In genomic region chr14:55048900-55049437, GRCh38 we compare ENCODE assay signal across 13 cellular contexts. TPM values are rescaled to one million over a fixed set of nuclear protein-coding genes. Genes with fewer than 3 reads are reported as not detected.
DNase-seq lines count a peak whose midpoint lies in the region; ATAC-seq, FAIRE-seq and TF ChIP-seq lines count a peak whose summit lies in the region.
"Had no signal": no experiment of that assay in that cellular context is flagged by ENCODE, and none has a peak within 500 bp of the region (broad histone marks: within the 10 kb centered on the region; RNA-seq: fewer than 3 reads in every experiment).

No MANE protein-coding gene starts in this region.

- no peak overlapping the region for H3K4me2 ChIP-seq in A549
- no peak overlapping the region for H3K4me2 ChIP-seq in IMR-90 (ENCODE audit: low read depth, low read length)
- no peak overlapping the region for H3K4me2 ChIP-seq in mesenchymal stem cell (ENCODE audit: low read length, poor library complexity, severe bottlenecking)

- no peak overlapping the region for H4K5ac ChIP-seq in IMR-90 (ENCODE audit: low read depth, low read length)

- H2BK5ac ChIP-seq in IMR-90 (ENCODE audit: low read depth, low read length, poor library complexity, severe bottlenecking) (no peak overlapping the region), mesenchymal stem cell (ENCODE audit: low read depth, low read length, poor library complexity, severe bottlenecking) (no peak overlapping the region)

- H4K91ac ChIP-seq in IMR-90 (ENCODE audit: insufficient read depth, low read depth, low read length) (no peak overlapping the region), mesenchymal stem cell (ENCODE audit: low read length) (no peak overlapping the region)

- TF ChIP-seq EP300 in A549 (IDR thresholded peaks at IDR 0.05), result no peak

- H3K36me3 ChIP-seq in IMR-90 (ENCODE audit: control insufficient read depth, insufficient read depth, low read length) (peaks cover 1% of the 10 kb centered on the region; the same call in 1 of the 2 replicates), SK-N-MC (ENCODE audit: insufficient read depth, low read length) (peaks cover 19% of the 10 kb centered on the region), mesenchymal stem cell (ENCODE audit: control insufficient read depth in 1 of 2, insufficient read depth in 2 of 2, low read depth in 1 of 2, low read length in 2 of 2) (peaks cover 0 to 28% of the 10 kb centered on the region in 2 experiments)

- ATAC-seq in A549 (no peak), IMR-90 (ENCODE audit: low read depth) (no peak), HG03025 (IDR thresholded peaks at IDR 0.05; ENCODE audit: low FRiP score, unreplicated experiment) (no peak)

- POLR2A ChIA-PET in A549 (lab: Yijun Ruan, JAX) (no interaction called here), IMR-90 (lab: Charles Lee; ENCODE audit: unreplicated experiment) (no interaction called here)

- TF ChIP-seq RAD21 in A549 (conservative IDR thresholded peaks at IDR 0.05 in 1 of 2, IDR thresholded peaks at IDR 0.05 in 1 of 2) (no peak), IMR-90 (IDR thresholded peaks at IDR 0.05; ENCODE audit: low read length) (no peak)

- H3K14ac ChIP-seq in IMR-90 (replicated peaks; ENCODE audit: low read depth, low read length) (no peak overlapping the region), mesenchymal stem cell (ENCODE audit: low read length in 2 of 2) (no peak overlapping the region)

- H2BK15ac ChIP-seq in IMR-90 (ENCODE audit: low read depth, low read length) (no peak overlapping the region), mesenchymal stem cell (ENCODE audit: low read depth, poor library complexity, severe bottlenecking) (no peak overlapping the region)

- no peaks in the 10 kb centered on the region for H3K9me1 ChIP-seq in IMR-90 (ENCODE audit: insufficient read depth, low read length)

- WGBS in A549 (ENCODE audit: missing lambda C conversion rate), result 74% methylated on average over 2 of the region's 2 CpGs
- no CpG with 5 or more reads among the region's 2 CpGs for WGBS in IMR-90 (ENCODE audit: extremely low coverage in 2 of 2, insufficient read length in 1 of 2), 2 experiments
- no CpG with 5 or more reads among the region's 2 CpGs for WGBS in mesenchymal stem cell

- no peak overlapping the region for H2AK5ac ChIP-seq in IMR-90 (ENCODE audit: low read depth, low read length)
- H2AK5ac ChIP-seq in mesenchymal stem cell (ENCODE audit: low read length, severe bottlenecking), result no peak overlapping the region

- H2BK20ac ChIP-seq in IMR-90 (ENCODE audit: low read depth, low read length), result no peak overlapping the region

- H4K20me1 ChIP-seq in IMR-90 (ENCODE audit: insufficient read depth, low read length), result peaks cover 25% of the 10 kb centered on the region; the same call in 1 of the 2 replicates

- no peaks in the 10 kb centered on the region for H3K27me3 ChIP-seq in IMR-90 (ENCODE audit: control insufficient read depth, insufficient read depth, low read length)
- no peaks in the 10 kb centered on the region for H3K27me3 ChIP-seq in mesenchymal stem cell (ENCODE audit: control insufficient read depth in 1 of 2, insufficient read depth in 1 of 2, low read length in 2 of 2)

- H2BK120ac ChIP-seq in IMR-90 (ENCODE audit: low read depth, low read length) (no peak overlapping the region), mesenchymal stem cell (ENCODE audit: low read depth, low read length) (no peak overlapping the region)

- H3K79me1 ChIP-seq in IMR-90 (ENCODE audit: low read depth in 1 of 2, low read length in 2 of 2) (peaks cover 10 to 24% of the 10 kb centered on the region in 2 experiments; a peak in 3 of 4 replicates), mesenchymal stem cell (replicated peaks; ENCODE audit: low read length, poor library complexity, severe bottlenecking) (peaks cover 2% of the 10 kb centered on the region)

- peaks cover 30% of the 10 kb centered on the region for H3K4me1 Mint-ChIP-seq in neural crest cell

- dilution Hi-C loops in IMR-90 (cut with HindIII; ENCODE audit: low sequenced_read_pairs, unreplicated experiment), result no loop called here

- intact Hi-C loops in IMR-90 (cut with micrococcal nuclease), result no loop called here

- no peak overlapping the region for H3K27ac Mint-ChIP-seq in neural crest cell (ENCODE audit: unreplicated experiment)
- H3K27ac Mint-ChIP-seq: CD14-positive monocyte had no signal

- no peak for TF ChIP-seq POLR2A in A549 (IDR thresholded peaks at IDR 0.05; ENCODE audit: low read length)
- no peak for TF ChIP-seq POLR2A in IMR-90 (IDR thresholded peaks at IDR 0.05; ENCODE audit: low read depth, low read length)

- no peak overlapping the region for H3K9ac ChIP-seq in IMR-90 (ENCODE audit: low read depth, low read length)
- peak overlapping the region; percentile 6 for H3K9ac ChIP-seq in SK-N-MC (ENCODE audit: insufficient read length)
- no peak overlapping the region for H3K9ac ChIP-seq in mesenchymal stem cell (ENCODE audit: low read length)

- H3K4ac ChIP-seq in IMR-90 (ENCODE audit: low read depth, low read length) (no peak overlapping the region), mesenchymal stem cell (ENCODE audit: low read depth in 1 of 2, low read length in 2 of 2) (no peak overlapping the region)

- TF ChIP-seq CTCF in A549 (IDR thresholded peaks at IDR 0.05) (no peak), IMR-90 (conservative IDR thresholded peaks at IDR 0.05; ENCODE audit: low read depth, low read length) (no peak), neural crest cell (conservative IDR thresholded peaks at IDR 0.05) (no peak)

- no peak for DNase-seq in A549 (ENCODE audit: low read depth in 1 of 2, low spot score in 1 of 2)
- no peak for DNase-seq in IMR-90
- DNase-seq in SK-N-MC (ENCODE audit: low read depth, low spot score), result peak; percentile 74
- DNase-seq in neural crest cell (ENCODE audit: low read depth, low spot score), result no peak
- no peak for DNase-seq in NCI-H187 (lab: John Stamatoyannopoulos, UW)
- no peak for DNase-seq in mesenchymal stem cell
- DNase-seq: Caco-2; CD8-positive, alpha-beta memory T cell; DND-41; GF-D8; HCEC 1CT had no signal

- H3K4me3 Mint-ChIP-seq in neural crest cell, result peak overlapping the region; percentile 35

- no peak overlapping the region for H2BK12ac ChIP-seq in mesenchymal stem cell (ENCODE audit: low read length in 2 of 2)

- FAIRE-seq in A549 (lab: Jason Lieb, UNC), result no peak

- H2AK9ac ChIP-seq in IMR-90 (replicated peaks; ENCODE audit: low read depth, low read length, poor library complexity), result no peak overlapping the region

- peaks cover 10% of the 10 kb centered on the region for H3K36me3 Mint-ChIP-seq in neural crest cell (ENCODE audit: low read depth)

- no peak overlapping the region for H3K56ac ChIP-seq in IMR-90 (ENCODE audit: extremely low read depth, insufficient read depth, low read length)

- no peaks in the 10 kb centered on the region for H3K9me3 Mint-ChIP-seq in neural crest cell
- H3K9me3 Mint-ChIP-seq: CD14-positive monocyte; CD8-positive, alpha-beta memory T cell had no signal

- H3K23ac ChIP-seq in IMR-90 (ENCODE audit: low read depth, low read length) (no peak overlapping the region), mesenchymal stem cell (ENCODE audit: low read length in 2 of 2) (no peak overlapping the region)

- no peak overlapping the region for H4K8ac ChIP-seq in IMR-90 (ENCODE audit: low read depth in 2 of 2, low read length in 2 of 2)
- no peak overlapping the region for H4K8ac ChIP-seq in mesenchymal stem cell (ENCODE audit: low read length)

- CTCF ChIA-PET in A549 (lab: Yijun Ruan, JAX), result interaction anchor here (0.7 kb wide), 1 partner anchor 19 kb away, joined by 3 read pairs; no protein-coding TSS in a partner anchor
- CTCF ChIA-PET in IMR-90 (lab: Yijun Ruan, JAX), result no interaction called here

- H3K27me3 Mint-ChIP-seq in neural crest cell (ENCODE audit: low read depth), result no peaks in the 10 kb centered on the region

- in situ Hi-C loops in IMR-90 (cut with MboI; ENCODE audit: low sequenced_read_pairs), result no loop called here

- H3K18ac ChIP-seq in IMR-90 (ENCODE audit: low read depth, low read length) (no peak overlapping the region), mesenchymal stem cell (ENCODE audit: low read depth in 1 of 2, low read length in 2 of 2) (no peak overlapping the region)

- H3K4me1 ChIP-seq in A549 (peaks cover 20% of the 10 kb centered on the region), IMR-90 (ENCODE audit: control insufficient read depth, insufficient read depth, low read length) (no peaks in the 10 kb centered on the region), mesenchymal stem cell (ENCODE audit: control insufficient read depth, insufficient read depth, low read depth, low read length) (peaks cover 3% of the 10 kb centered on the region)

- H2AFZ ChIP-seq in IMR-90 (replicated peaks; ENCODE audit: low read length, poor library complexity) (no peak overlapping the region), mesenchymal stem cell (ENCODE audit: low read depth, low read length) (no peak overlapping the region)

- BruUV-seq in IMR-90 (replicated peaks; lab: Mats Ljungman, UMichigan), result no TSS peak

- H3K4me3 ChIP-seq in A549 (no peak overlapping the region), IMR-90 (ENCODE audit: insufficient read depth, low read depth, low read length) (no peak overlapping the region), SK-N-MC (peak overlapping the region; percentile 59), mesenchymal stem cell (ENCODE audit: insufficient read depth in 1 of 2, low read depth in 1 of 2, low read length in 2 of 2) (no peak overlapping the region)

- H3K9me3 ChIP-seq in A549, result no peaks in the 10 kb centered on the region
- H3K9me3 ChIP-seq in IMR-90 (ENCODE audit: control insufficient read depth, insufficient read depth, low read length), result no peaks in the 10 kb centered on the region
- no peaks in the 10 kb centered on the region for H3K9me3 ChIP-seq in SK-N-MC (ENCODE audit: low read depth, low read length)
- H3K9me3 ChIP-seq in mesenchymal stem cell (ENCODE audit: control insufficient read depth, low read length), result no peaks in the 10 kb centered on the region
- H3K9me3 ChIP-seq: Caco-2 had no signal

- no peak overlapping the region for H3K27ac ChIP-seq in A549
- no peak overlapping the region for H3K27ac ChIP-seq in IMR-90 (ENCODE audit: insufficient read depth, low read length)
- H3K27ac ChIP-seq in SK-N-MC, result peak overlapping the region; percentile 77
- no peak overlapping the region for H3K27ac ChIP-seq in mesenchymal stem cell (ENCODE audit: low read length, poor library complexity, severe bottlenecking)

RNA-seq across cellular contexts. Expression of gene MAPK1IP1L, which starts 2.5 kb away (rescaled TPM):
- 72.3 and 76.1 TPM in 2 replicates for polyA plus RNA-seq in A549 (2011; rRNA removed)
- 145 and 182 TPM in 2 replicates for polyA plus RNA-seq in A549 (2012; cell fraction: cytosol; rRNA removed)
- 144 and 188 TPM in 2 replicates for polyA plus RNA-seq in A549 (2012; cell fraction: nucleus; rRNA removed)
- polyA plus RNA-seq in A549 (2017; fragmentation: RNase III; extraction: RNeasy Plus Mini Kit Qiagen cat#74134 plus additional on column Dnase treatment), result 42.9 to 48.2 TPM (median 43.0 TPM) in 3 replicates
- polyA minus RNA-seq in A549 (2011; rRNA and poly(A)+ RNA removed), result 284 and 330 TPM in 2 replicates
- total RNA-seq in IMR-90 (2012; rRNA removed), result 37.2 and 44.8 TPM in 2 replicates
- 168 and 201 TPM in 2 replicates for polyA plus RNA-seq in IMR-90 (2012; rRNA removed)
- polyA plus RNA-seq in IMR-90 (2012; cell fraction: cytosol; rRNA removed), result 131 and 180 TPM in 2 replicates
- polyA plus RNA-seq in IMR-90 (2012; cell fraction: nucleus; rRNA removed; ENCODE audit: low replicate concordance), result 51.1 and 80.0 TPM in 2 replicates
- 141 and 151 TPM in 2 replicates for total RNA-seq in neural crest cell
- 123 TPM for polyA plus RNA-seq in mesenchymal stem cell (2013, experiment 1 of 2)
- 118 TPM for polyA plus RNA-seq in mesenchymal stem cell (2013, experiment 2 of 2)

RNA-seq across cellular contexts. Expression of gene SOCS4, which starts 21.9 kb away (rescaled TPM):
- 15.3 and 15.9 TPM in 2 replicates for polyA plus RNA-seq in A549 (2011; rRNA removed)
- polyA plus RNA-seq in A549 (2012; cell fraction: cytosol; rRNA removed), result 3.0 TPM in 2 replicates
- polyA plus RNA-seq in A549 (2012; cell fraction: nucleus; rRNA removed), result 1.6 and 2.8 TPM in 2 replicates
- polyA plus RNA-seq in A549 (2017; fragmentation: RNase III; extraction: RNeasy Plus Mini Kit Qiagen cat#74134 plus additional on column Dnase treatment), result 16.4 to 20.7 TPM (median 18.4 TPM) in 3 replicates
- 26.5 and 26.9 TPM in 2 replicates for polyA minus RNA-seq in A549 (2011; rRNA and poly(A)+ RNA removed)
- total RNA-seq in IMR-90 (2012; rRNA removed), result 12.7 and 21.7 TPM in 2 replicates
- 3.3 and 4.6 TPM in 2 replicates for polyA plus RNA-seq in IMR-90 (2012; rRNA removed)
- polyA plus RNA-seq in IMR-90 (2012; cell fraction: cytosol; rRNA removed), result 0.64 and 0.76 TPM in 2 replicates
- polyA plus RNA-seq in IMR-90 (2012; cell fraction: nucleus; rRNA removed; ENCODE audit: low replicate concordance), result 0.88 and 4.1 TPM in 2 replicates
- total RNA-seq in neural crest cell, result 32.8 and 38.6 TPM in 2 replicates
- polyA plus RNA-seq in mesenchymal stem cell (2013, experiment 1 of 2), result 11.3 TPM
- 11.8 TPM for polyA plus RNA-seq in mesenchymal stem cell (2013, experiment 2 of 2)

RNA-seq across cellular contexts. Expression of gene WDHD1, which starts 22.1 kb away (rescaled TPM):
- polyA plus RNA-seq in A549 (2011; rRNA removed) (21.1 and 35.6 TPM in 2 replicates), A549 (2017; fragmentation: RNase III; extraction: RNeasy Plus Mini Kit Qiagen cat#74134 plus additional on column Dnase treatment) (14.4 to 16.3 TPM (median 16.0 TPM) in 3 replicates), IMR-90 (2012; rRNA removed) (3.7 and 4.4 TPM in 2 replicates)
- 5.8 and 6.0 TPM in 2 replicates for polyA plus RNA-seq in A549 (2012; cell fraction: cytosol; rRNA removed)
- polyA plus RNA-seq in A549 (2012; cell fraction: nucleus; rRNA removed), result 3.5 and 3.9 TPM in 2 replicates
- polyA minus RNA-seq in A549 (2011; rRNA and poly(A)+ RNA removed), result 17.9 and 19.7 TPM in 2 replicates
- total RNA-seq in IMR-90 (2012; rRNA removed) (13.1 and 17.5 TPM in 2 replicates), neural crest cell (56.2 and 60.6 TPM in 2 replicates)
- polyA plus RNA-seq in IMR-90 (2012; cell fraction: cytosol; rRNA removed), result 0.48 and 0.61 TPM in 2 replicates
- polyA plus RNA-seq in IMR-90 (2012; cell fraction: nucleus; rRNA removed; ENCODE audit: low replicate concordance), result 0.27 and 1.9 TPM in 2 replicates
- polyA plus RNA-seq in mesenchymal stem cell (2013, experiment 1 of 2), result 3.3 TPM
- 2.8 TPM for polyA plus RNA-seq in mesenchymal stem cell (2013, experiment 2 of 2)
